1 cellular context compared by ENCODE assay signal in genomic region chr16:29604641-29605549, GRCh38.
A peak's percentile ranks its signal among the peaks of the same experiment; 100 is the strongest.
TF ChIP-seq lines count a peak whose summit lies in the region.
"Not testable (repeated sequence)": the region's sequence is repeated elsewhere in the genome, so short reads cannot be mapped to it uniquely, and the experiment has no call there.

No MANE protein-coding gene starts in this region.

TF ChIP-seq in HepG2, 621 proteins besides CTCF, POLR2A, EP300 and RAD21 (continued from another document):
- TF ChIP-seq NCOA2 (CRISPR knock-in tag; IDR thresholded peaks at IDR 0.05): peak; percentile 31; the same call in 1 of the 2 replicates
- TF ChIP-seq, protein P1, sequence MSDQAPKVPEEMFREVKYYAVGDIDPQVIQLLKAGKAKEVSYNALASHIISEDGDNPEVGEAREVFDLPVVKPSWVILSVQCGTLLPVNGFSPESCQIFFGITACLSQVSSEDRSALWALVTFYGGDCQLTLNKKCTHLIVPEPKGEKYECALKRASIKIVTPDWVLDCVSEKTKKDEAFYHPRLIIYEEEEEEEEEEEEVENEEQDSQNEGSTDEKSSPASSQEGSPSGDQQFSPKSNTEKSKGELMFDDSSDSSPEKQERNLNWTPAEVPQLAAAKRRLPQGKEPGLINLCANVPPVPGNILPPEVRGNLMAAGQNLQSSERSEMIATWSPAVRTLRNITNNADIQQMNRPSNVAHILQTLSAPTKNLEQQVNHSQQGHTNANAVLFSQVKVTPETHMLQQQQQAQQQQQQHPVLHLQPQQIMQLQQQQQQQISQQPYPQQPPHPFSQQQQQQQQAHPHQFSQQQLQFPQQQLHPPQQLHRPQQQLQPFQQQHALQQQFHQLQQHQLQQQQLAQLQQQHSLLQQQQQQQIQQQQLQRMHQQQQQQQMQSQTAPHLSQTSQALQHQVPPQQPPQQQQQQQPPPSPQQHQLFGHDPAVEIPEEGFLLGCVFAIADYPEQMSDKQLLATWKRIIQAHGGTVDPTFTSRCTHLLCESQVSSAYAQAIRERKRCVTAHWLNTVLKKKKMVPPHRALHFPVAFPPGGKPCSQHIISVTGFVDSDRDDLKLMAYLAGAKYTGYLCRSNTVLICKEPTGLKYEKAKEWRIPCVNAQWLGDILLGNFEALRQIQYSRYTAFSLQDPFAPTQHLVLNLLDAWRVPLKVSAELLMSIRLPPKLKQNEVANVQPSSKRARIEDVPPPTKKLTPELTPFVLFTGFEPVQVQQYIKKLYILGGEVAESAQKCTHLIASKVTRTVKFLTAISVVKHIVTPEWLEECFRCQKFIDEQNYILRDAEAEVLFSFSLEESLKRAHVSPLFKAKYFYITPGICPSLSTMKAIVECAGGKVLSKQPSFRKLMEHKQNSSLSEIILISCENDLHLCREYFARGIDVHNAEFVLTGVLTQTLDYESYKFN (CRISPR knock-in tag; conservative IDR thresholded peaks at IDR 0.05): 0 out of 2 replicates have a peak, but pooled peaks have one; percentile 34
- TF ChIP-seq MAFF (IDR thresholded peaks at IDR 0.05; ENCODE audit: low read depth, low read length): peak; percentile 62
- TF ChIP-seq MAX (IDR thresholded peaks at IDR 0.05): peak; percentile 11; the same call in 1 of the 2 replicates
- peak; percentile 65 to 82 for TF ChIP-seq MAFK (conservative IDR thresholded peaks at IDR 0.05 in 1 of 2, IDR thresholded peaks at IDR 0.05 in 1 of 2; ENCODE audit: low read length in 2 of 2)
- TF ChIP-seq HNRNPL (IDR thresholded peaks at IDR 0.05; ENCODE audit: low read depth, low read length): peak; percentile 48; the same call in 1 of the 2 replicates
- peak; percentile 8; the same call in 1 of the 2 replicates for TF ChIP-seq CEBPG (CRISPR knock-in tag; IDR thresholded peaks at IDR 0.05)
- TF ChIP-seq SKI (IDR thresholded peaks at IDR 0.05; ENCODE audit: partially characterized antibody): peak; percentile 32
- TF ChIP-seq ZNF292 (CRISPR knock-in tag; IDR thresholded peaks at IDR 0.05; ENCODE audit: borderline replicate concordance, low read depth): 0 out of 2 replicates have a peak, but pooled peaks have one; percentile 15
- TF ChIP-seq ZNF121 (CRISPR knock-in tag; IDR thresholded peaks at IDR 0.05): peak; percentile 49; the same call in 1 of the 2 replicates
- TF ChIP-seq, protein P2, sequence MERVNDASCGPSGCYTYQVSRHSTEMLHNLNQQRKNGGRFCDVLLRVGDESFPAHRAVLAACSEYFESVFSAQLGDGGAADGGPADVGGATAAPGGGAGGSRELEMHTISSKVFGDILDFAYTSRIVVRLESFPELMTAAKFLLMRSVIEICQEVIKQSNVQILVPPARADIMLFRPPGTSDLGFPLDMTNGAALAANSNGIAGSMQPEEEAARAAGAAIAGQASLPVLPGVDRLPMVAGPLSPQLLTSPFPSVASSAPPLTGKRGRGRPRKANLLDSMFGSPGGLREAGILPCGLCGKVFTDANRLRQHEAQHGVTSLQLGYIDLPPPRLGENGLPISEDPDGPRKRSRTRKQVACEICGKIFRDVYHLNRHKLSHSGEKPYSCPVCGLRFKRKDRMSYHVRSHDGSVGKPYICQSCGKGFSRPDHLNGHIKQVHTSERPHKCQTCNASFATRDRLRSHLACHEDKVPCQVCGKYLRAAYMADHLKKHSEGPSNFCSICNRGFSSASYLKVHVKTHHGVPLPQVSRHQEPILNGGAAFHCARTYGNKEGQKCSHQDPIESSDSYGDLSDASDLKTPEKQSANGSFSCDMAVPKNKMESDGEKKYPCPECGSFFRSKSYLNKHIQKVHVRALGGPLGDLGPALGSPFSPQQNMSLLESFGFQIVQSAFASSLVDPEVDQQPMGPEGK (CRISPR knock-in tag; IDR thresholded peaks at IDR 0.05): peak; percentile 56
- peak; percentile 74; the same call in 1 of the 2 replicates for TF ChIP-seq ZNF766 (CRISPR knock-in tag; IDR thresholded peaks at IDR 0.05; ENCODE audit: borderline replicate concordance)
- peak; percentile 19; the same call in 1 of the 2 replicates for TF ChIP-seq TCF7 (IDR thresholded peaks at IDR 0.05; ENCODE audit: low read depth)
- 0 out of 2 replicates have a peak, but pooled peaks have one; percentile 7 for TF ChIP-seq BORCS8-MEF2B (CRISPR knock-in tag; IDR thresholded peaks at IDR 0.05)
- TF ChIP-seq RXRB (CRISPR knock-in tag; IDR thresholded peaks at IDR 0.05; ENCODE audit: borderline replicate concordance): peak; percentile 42; the same call in 1 of the 2 replicates
- TF ChIP-seq FOXA1 (IDR thresholded peaks at IDR 0.05): not testable (repeated sequence)
- 0 out of 2 replicates have a peak, but pooled peaks have one; percentile 3 for TF ChIP-seq FOXA1 (CRISPR knock-in tag; IDR thresholded peaks at IDR 0.05)
- 0 out of 2 replicates have a peak, but pooled peaks have one; percentile 32 for TF ChIP-seq ZNF205 (CRISPR knock-in tag; IDR thresholded peaks at IDR 0.05)
- TF ChIP-seq NFE2 (CRISPR knock-in tag; IDR thresholded peaks at IDR 0.05): peak; percentile 82
- peak; percentile 74; the same call in 1 of the 2 replicates for TF ChIP-seq TFAP4 (IDR thresholded peaks at IDR 0.05; ENCODE audit: borderline replicate concordance, low read depth)
- TF ChIP-seq ZFX (CRISPR knock-in tag; IDR thresholded peaks at IDR 0.05; ENCODE audit: low read depth): peak; percentile 68
- TF ChIP-seq GATAD2A (CRISPR knock-in tag; IDR thresholded peaks at IDR 0.05): 0 out of 2 replicates have a peak, but pooled peaks have one; percentile 25
- 0 out of 2 replicates have a peak, but pooled peaks have one; percentile 23 for TF ChIP-seq ZBTB38 (CRISPR knock-in tag; IDR thresholded peaks at IDR 0.05)
- peak; percentile 45 for TF ChIP-seq IKZF4 (CRISPR knock-in tag; IDR thresholded peaks at IDR 0.05; ENCODE audit: borderline replicate concordance, low read depth, not compliant biosample characterization)
- TF ChIP-seq NR2F1 (CRISPR knock-in tag; IDR thresholded peaks at IDR 0.05): peak; percentile 64 to 65; a peak in 2 of 4 replicates
- TF ChIP-seq FOSL2 (CRISPR knock-in tag; IDR thresholded peaks at IDR 0.05): peak; percentile 87
- TF ChIP-seq DRAP1 (CRISPR knock-in tag; IDR thresholded peaks at IDR 0.05): 0 out of 2 replicates have a peak, but pooled peaks have one; percentile 11
- peak; percentile 96; the same call in 1 of the 2 replicates for TF ChIP-seq NFE2L1 (CRISPR knock-in tag; IDR thresholded peaks at IDR 0.05; ENCODE audit: borderline replicate concordance)
